Comparison of ENCODE assay signal across 30 cellular contexts in the genomic region with DNA sequence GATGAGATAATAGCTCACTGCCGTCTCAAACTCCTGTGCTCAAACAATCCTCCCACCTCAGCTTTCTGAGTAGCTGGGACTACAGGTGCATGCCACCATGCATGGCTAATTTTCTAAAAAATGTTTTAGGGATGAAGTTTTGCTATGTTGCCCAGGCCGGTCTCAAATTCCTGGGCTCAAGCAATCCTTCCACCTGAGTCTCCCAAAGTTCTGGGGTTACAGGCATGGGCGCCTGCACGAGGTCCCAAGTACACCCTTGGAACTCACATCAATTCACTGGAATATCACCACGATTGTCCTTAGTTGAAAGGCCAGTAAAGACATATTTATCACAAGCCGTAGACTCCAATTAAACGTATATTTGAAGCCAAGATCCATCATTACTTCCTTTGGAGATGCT.
"Had no signal": no experiment of that assay in that cellular context is flagged by ENCODE, and none has a peak within 500 bp of the region (broad histone marks: within the 10 kb centered on the region; RNA-seq: fewer than 3 reads in every experiment).

No MANE protein-coding gene starts in this region.

- H3K4me3 ChIP-seq: adrenal gland, ascending aorta, body of pancreas, breast epithelium, cardiac muscle cell had no signal

- H3K27ac ChIP-seq: adrenal gland, ascending aorta, body of pancreas, brain microvascular endothelial cell, breast epithelium, cardiac muscle cell had no signal

- H3K9me3 ChIP-seq: adrenal gland, ascending aorta, body of pancreas, breast epithelium had no signal

- DNase-seq: activated effector memory CD4-positive, alpha-beta T cell treated with anti-CD3 and anti-CD28 coated beads, Interleukin-2, amount 50 U/mL, for 16 hours; activated effector memory CD4-positive, alpha-beta T cell treated with Interleukin-2 at 50 U/mL for 16 hours; activated gamma-delta T cell; activated gamma-delta T cell treated with Interleukin-2 at 50 U/mL for 16 hours; activated naive CD4-positive, alpha-beta T cell; activated naive CD4-positive, alpha-beta T cell treated with anti-CD3 and anti-CD28 coated beads for 36 hours; activated naive CD4-positive, alpha-beta T cell treated with anti-CD3 and anti-CD28 coated beads, Interleukin-2, amount 10 ng/mL, durations not matched to agents 7 days and 5 days; activated naive CD4-positive, alpha-beta T cell treated with anti-CD3 and anti-CD28 coated beads, Interleukin-2, amount 50 U/mL, for 16 hours; activated naive CD4-positive, alpha-beta T cell treated with Interleukin-2 at 50 U/mL for 16 hours; activated naive CD8-positive, alpha-beta T cell treated with anti-CD3 and anti-CD28 coated beads for 36 hours; activated naive CD8-positive, alpha-beta T cell treated with anti-CD3 and anti-CD28 coated beads, Interleukin-2, amount 10 ng/mL, durations not matched to agents 7 days and 5 days; activated naive CD8-positive, alpha-beta T cell treated with anti-CD3 and anti-CD28 coated beads, Interleukin-2, amount 50 U/mL, for 24 hours; activated T-cell treated with anti-CD3 and anti-CD28 coated beads, Interleukin-2, amount 50 U/mL, for 1 hour; activated T-cell treated with anti-CD3 and anti-CD28 coated beads, Interleukin-2, amount 50 U/mL, for 24 hours; activated T-cell treated with anti-CD3 and anti-CD28 coated beads, Interleukin-2, amount 50 U/mL, for 4 hours; activated T-cell treated with anti-CD3 and anti-CD28 coated beads, Interleukin-2, amount 50 U/mL, for 48 hours; activated T-cell treated with anti-CD3 and anti-CD28 coated beads, Interleukin-2, amount 50 U/mL, for 72 hours; adrenal gland; amniotic stem cell; amygdala; anterior cingulate cortex; aorta; body of pancreas; brain microvascular endothelial cell; caudate nucleus; central memory CD4-positive, alpha-beta T cell; cerebellar nuclear complex had no signal

- H3K36me3 ChIP-seq: adrenal gland, ascending aorta, brain microvascular endothelial cell, breast epithelium, cardiac muscle cell had no signal

- H3K4me1 ChIP-seq: adrenal gland, body of pancreas, breast epithelium had no signal

- H3K27me3 ChIP-seq: adrenal gland, ascending aorta, body of pancreas, brain microvascular endothelial cell, breast epithelium, cardiac muscle cell had no signal
